In the genomic region with DNA sequence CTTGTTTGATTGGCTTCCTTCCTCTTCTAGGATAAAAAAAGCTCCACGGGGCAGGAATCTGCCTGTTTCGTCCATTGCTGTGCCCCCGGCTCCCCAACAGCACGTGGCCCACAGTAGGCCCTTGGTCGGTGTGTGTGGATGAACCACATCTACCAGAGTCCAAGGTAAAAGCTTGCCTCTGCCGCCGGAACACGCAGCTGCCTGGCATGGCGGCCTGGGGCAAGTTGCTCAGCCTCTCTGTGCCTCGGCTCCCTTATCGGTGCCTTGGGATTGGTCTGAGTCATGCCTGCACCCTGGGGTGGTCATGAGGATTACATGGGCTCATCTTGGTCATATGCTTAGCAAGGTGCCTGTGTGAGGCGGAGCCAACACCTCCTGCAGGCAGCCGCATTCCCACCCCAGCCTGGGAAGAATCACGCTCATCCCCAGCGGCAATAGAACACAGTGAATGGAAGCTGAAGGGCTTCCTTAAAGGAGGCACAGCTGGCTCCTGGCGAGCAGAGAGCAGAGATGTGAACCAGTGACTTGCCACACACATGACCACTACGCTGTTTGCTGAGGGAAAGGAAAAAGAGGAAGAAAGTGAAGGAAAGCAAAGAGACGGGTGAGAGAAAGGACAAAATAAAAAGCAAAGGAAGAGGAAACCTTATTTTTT, we compare ENCODE assay signal across 12 cellular contexts. TPM values are rescaled to one million over a fixed set of nuclear protein-coding genes. Genes with fewer than 3 reads are reported as not detected.
DNase-seq lines count a peak whose midpoint lies in the region; ATAC-seq, FAIRE-seq and TF ChIP-seq lines count a peak whose summit lies in the region.
"Had no signal": no experiment of that assay in that cellular context is flagged by ENCODE, and none has a peak within 500 bp of the region (broad histone marks: within the 10 kb centered on the region; RNA-seq: fewer than 3 reads in every experiment).

No MANE protein-coding gene starts in this region.

- TF ChIP-seq RAD21 in K562 (CRISPR knock-in tag; conservative IDR thresholded peaks at IDR 0.05 in 1 of 2, IDR thresholded peaks at IDR 0.05 in 1 of 2) = no peak

- CTCF ChIA-PET in K562 (lab: Yijun Ruan, JAX; ENCODE audit: low intra/inter-chr PET ratio) = interaction anchor here (0.6 kb wide), 1 partner anchor 464 kb away, joined by 3 read pairs; no protein-coding TSS in a partner anchor

- no peaks in the 10 kb centered on the region for H3K36me3 ChIP-seq in K562 (ENCODE audit: control insufficient read depth, insufficient read depth, low read length)

- H3K9ac ChIP-seq in K562 (ENCODE audit: insufficient read depth in 1 of 2, low read depth in 2 of 2, low read length in 2 of 2) = peak overlapping the region; percentile 60 to 89

- H3K9me3 ChIP-seq in K562 (replicated peaks; ENCODE audit: control insufficient read depth, insufficient read depth, low read depth, low read length) = no peaks in the 10 kb centered on the region

- peak; percentile 85 for DNase-seq in ELF-1 (ENCODE audit: low read depth, low spot score)
- DNase-seq in K562 (ENCODE audit: extremely low read depth in 1 of 4, low spot score in 3 of 4) = peak; percentile 82 to 85 (median 84)
- DNase-seq in naive thymus-derived CD8-positive, alpha-beta T cell = peak in 1 of 10 donors; percentile 60
- no peak for DNase-seq in NCI-H1417 treated with DMSO at 0.1 percent for 48 hours (lab: John Stamatoyannopoulos, UW)
- DNase-seq in dorsolateral prefrontal cortex = no peak
- no peak for DNase-seq in stimulated activated CD4-positive, alpha-beta T cell treated with anti-CD3 and anti-CD28 coated beads, Interleukin-15, amount 100 ng/mL, for 24 hours
- DNase-seq: DND-41, GOT3, NCI-H1105 had no signal

- H3K27me3 ChIP-seq in K562 (ENCODE audit: control insufficient read depth in 2 of 2, insufficient read depth in 2 of 2, low read length in 2 of 2) (no peaks in the 10 kb centered on the region), dorsolateral prefrontal cortex (no peaks in the 10 kb centered on the region)

- peaks cover 4% of the 10 kb centered on the region for H3K27me3 Mint-ChIP-seq in IgD-negative memory B cell
- peaks cover 1 to 16% (median 7%) of the 10 kb centered on the region in 5 donors for H3K27me3 Mint-ChIP-seq in naive thymus-derived CD8-positive, alpha-beta T cell
- H3K27me3 Mint-ChIP-seq: central memory CD8-positive, alpha-beta T cell had no signal

- peaks cover 40 to 43% of the 10 kb centered on the region in 2 experiments for H3K4me1 ChIP-seq in K562 (replicated peaks in 1 of 2; ENCODE audit: control insufficient read depth in 2 of 2, insufficient read depth in 2 of 2, low read length in 2 of 2)

- no peaks in the 10 kb centered on the region for H3K36me3 Mint-ChIP-seq in IgD-negative memory B cell
- H3K36me3 Mint-ChIP-seq in naive thymus-derived CD8-positive, alpha-beta T cell = no peaks in the 10 kb centered on the region

- no TSS peak for BruUV-seq in K562 (replicated peaks; lab: Mats Ljungman, UMichigan)

- H3K4me3 ChIP-seq in K562 (peak overlapping the region; percentile 14), dorsolateral prefrontal cortex (peak overlapping the region in 4 of 59 donors; percentile 14 to 30 (median 20))

- peak; percentile 55; the same call in 1 of the 2 replicates for TF ChIP-seq POLR2A in K562 (conservative IDR thresholded peaks at IDR 0.05)

- intact Hi-C loops in K562 (cut with micrococcal nuclease) = no loop called here
- intact Hi-C loops in dorsolateral prefrontal cortex (cut with DNase I) = no loop called here

- no peaks in the 10 kb centered on the region for H3K9me1 ChIP-seq in K562 (ENCODE audit: control insufficient read depth, insufficient read depth, low read length)

- H3K79me2 ChIP-seq in K562 (ENCODE audit: control insufficient read depth, insufficient read depth, low read length) = peaks cover 4% of the 10 kb centered on the region; the same call in 2 of the 3 replicates

- POLR2A ChIA-PET in K562 (lab: Yijun Ruan, JAX) = interaction anchor here (0.6 to 3.2 kb wide), 8 partner anchors 10 to 474 kb away, joined by 3 to 21 read pairs (median 4); partner anchors contain the start of gene UBC
- POLR2A ChIA-PET in naive thymus-derived CD8-positive, alpha-beta T cell (lab: Charles Lee) = interaction anchor here (0.6 kb wide), 2 partner anchors 65 to 657 kb away, joined by 3 read pairs; no protein-coding TSS in a partner anchor

- peak overlapping the region in 1 of 3 donors; percentile 88 for H3K27ac Mint-ChIP-seq in IgD-negative memory B cell
- H3K27ac Mint-ChIP-seq in naive thymus-derived CD8-positive, alpha-beta T cell = peak overlapping the region in 5 of 10 donors; percentile 27 to 87 (median 54)

- H3K4me3 Mint-ChIP-seq in IgD-negative memory B cell = peak overlapping the region; percentile 24 to 65 (median 34)
- H3K4me3 Mint-ChIP-seq in naive thymus-derived CD8-positive, alpha-beta T cell = peak overlapping the region in 9 of 10 donors; percentile 2 to 80 (median 59)
- H3K4me3 Mint-ChIP-seq: central memory CD8-positive, alpha-beta T cell had no signal

- no peaks in the 10 kb centered on the region for H3K9me3 Mint-ChIP-seq in IgD-negative memory B cell
- H3K9me3 Mint-ChIP-seq in naive thymus-derived CD8-positive, alpha-beta T cell = no peaks in the 10 kb centered on the region
- H3K9me3 Mint-ChIP-seq: central memory CD8-positive, alpha-beta T cell had no signal

- FAIRE-seq in K562 (lab: Jason Lieb, UNC) = peak; percentile 77

- H2AFZ ChIP-seq in K562 (ENCODE audit: low read depth, low read length) = peak overlapping the region; percentile 81

- in situ Hi-C loops in K562 (cut with MboI) = no loop called here

- H4K20me1 ChIP-seq in K562 (replicated peaks; ENCODE audit: control insufficient read depth, insufficient read depth, low read length) = no peaks in the 10 kb centered on the region

- H3K27ac ChIP-seq in K562 (ENCODE audit: extremely low read depth, low read depth, low read length) (peak overlapping the region; percentile 86; the same call in 2 of the 3 replicates), dorsolateral prefrontal cortex (peak overlapping the region in 27 of 59 donors; percentile 11 to 69 (median 44))

- no peak for TF ChIP-seq EP300 in K562 (IDR thresholded peaks at IDR 0.05; ENCODE audit: low read length)

- peaks cover 16 to 20% (median 19%) of the 10 kb centered on the region in 3 donors for H3K4me1 Mint-ChIP-seq in IgD-negative memory B cell
- H3K4me1 Mint-ChIP-seq in naive thymus-derived CD8-positive, alpha-beta T cell = peaks cover 17 to 21% (median 18%) of the 10 kb centered on the region in 4 donors

- ATAC-seq in K562 (peak; percentile 80), HG02588 (IDR thresholded peaks at IDR 0.05; ENCODE audit: unreplicated experiment) (no peak)
- ATAC-seq in naive thymus-derived CD8-positive, alpha-beta T cell = no peak

- WGBS in K562 (ENCODE audit: insufficient coverage, low coverage, missing lambda C conversion rate) = 16% methylated on average over 18 of the region's 18 CpGs

- TF ChIP-seq CTCF in K562 (IDR thresholded peaks at IDR 0.05 in 2 of 3, conservative IDR thresholded peaks at IDR 0.05 in 1 of 3; ENCODE audit: insufficient read depth in 2 of 3, low read depth in 1 of 3, low read length in 3 of 3) = no peak
- no peak for TF ChIP-seq CTCF in dorsolateral prefrontal cortex (IDR thresholded peaks at IDR 0.05 in 54 of 56, conservative IDR thresholded peaks at IDR 0.05 in 2 of 56; ENCODE audit: low read depth in 1 of 56, partially characterized antibody in 56 of 56)

- H3K4me2 ChIP-seq in K562 (ENCODE audit: insufficient read depth, low read length) = peak overlapping the region; percentile 80

RNA-seq across cellular contexts. Expression of gene SCARB1, which starts 5.5 kb away (rescaled TPM):
- polyA plus RNA-seq in IgD-negative memory B cell (23.9 TPM), K562 (2011; rRNA removed) (81.9 and 168 TPM in 2 replicates), K562 (2014; fragmentation: Illumina TruSeq; extraction: Trizol) (143 and 152 TPM in 2 replicates), K562 (2014; fragmentation: Nextera tagmentation; extraction: Ambion mirVana) (1 to 10 TPM in 1 of 2 experiments, under 1 TPM in 1; 0.56 to 4.7 TPM), K562 (2014; rRNA removed) (79.2 and 92.6 TPM in 2 replicates)
- total RNA-seq in K562 (2011; cell fraction: chromatin; rRNA removed; ENCODE audit: low replicate concordance) = 238 and 543 TPM in 2 replicates
- 351 and 425 TPM in 2 replicates for total RNA-seq in K562 (2011; cell fraction: nucleolus; rRNA removed)
- 354 and 357 TPM in 2 replicates for total RNA-seq in K562 (2011; cell fraction: nucleoplasm; rRNA removed)
- total RNA-seq in K562 (2014; rRNA removed) (52.8 and 83.0 TPM in 2 replicates), K562 (2014; rRNA removed; fragmentation: Illumina TruSeq; extraction: Trizol) (30.9 and 38.4 TPM in 2 replicates), K562 (2015; rRNA removed; fragmentation: Illumina TruSeq; extraction: Trizol) (36.0 and 38.7 TPM in 2 replicates), K562 (2021) (148 and 157 TPM in 2 replicates), dorsolateral prefrontal cortex (100 to 1,000 TPM in 1 of 120 experiments, 10 to 100 TPM in 119; 33.4 to 110 (median 54.7) TPM)
- 161 and 163 TPM in 2 replicates for polyA plus RNA-seq in K562 (2011; cell fraction: cytosol; rRNA removed)
- polyA plus RNA-seq in K562 (2011; cell fraction: nucleus; rRNA removed) = 435 and 491 TPM in 2 replicates
- polyA plus RNA-seq in K562 (2012) = 87.6 and 124 TPM in 2 replicates
- 83.0 and 106 TPM in 2 replicates for polyA minus RNA-seq in K562 (2011; rRNA and poly(A)+ RNA removed)
- 90.2 and 100 TPM in 2 replicates for polyA minus RNA-seq in K562 (2011; cell fraction: cytosol; rRNA and poly(A)+ RNA removed)
- 82.3 and 143 TPM in 2 replicates for polyA minus RNA-seq in K562 (2011; cell fraction: nucleus; rRNA and poly(A)+ RNA removed)
- total RNA-seq in naive thymus-derived CD8-positive, alpha-beta T cell = 1 to 10 TPM; 4.3 to 7.2 TPM
- 1 to 10 TPM; 2.7 to 3.9 (median 3.1) TPM for polyA plus RNA-seq in naive thymus-derived CD8-positive, alpha-beta T cell

RNA-seq across cellular contexts. Expression of gene UBC, which starts 45.3 kb away (rescaled TPM):
- polyA plus RNA-seq in IgD-negative memory B cell (1,893 TPM), K562 (2011; rRNA removed) (1,118 and 1,197 TPM in 2 replicates), K562 (2014; fragmentation: Illumina TruSeq; extraction: Trizol) (825 and 860 TPM in 2 replicates), K562 (2014; fragmentation: Nextera tagmentation; extraction: Ambion mirVana) (1,000 to 10,000 TPM in 1 of 2 experiments, 100 to 1,000 TPM in 1; 927 to 1,153 TPM), K562 (2014; rRNA removed) (533 and 624 TPM in 2 replicates)
- total RNA-seq in K562 (2011; cell fraction: chromatin; rRNA removed; ENCODE audit: low replicate concordance) = 193 and 317 TPM in 2 replicates
- total RNA-seq in K562 (2011; cell fraction: nucleolus; rRNA removed) = 188 and 214 TPM in 2 replicates
- 283 and 301 TPM in 2 replicates for total RNA-seq in K562 (2011; cell fraction: nucleoplasm; rRNA removed)
- total RNA-seq in K562 (2014; rRNA removed) (717 and 744 TPM in 2 replicates), K562 (2014; rRNA removed; fragmentation: Illumina TruSeq; extraction: Trizol) (771 and 813 TPM in 2 replicates), K562 (2015; rRNA removed; fragmentation: Illumina TruSeq; extraction: Trizol) (795 and 812 TPM in 2 replicates), K562 (2021) (697 and 765 TPM in 2 replicates), dorsolateral prefrontal cortex (1,000 to 10,000 TPM in 109 of 120 experiments, 100 to 1,000 TPM in 11; 835 to 2,453 (median 1,204) TPM)
- polyA plus RNA-seq in K562 (2011; cell fraction: cytosol; rRNA removed) = 514 and 899 TPM in 2 replicates
- polyA plus RNA-seq in K562 (2011; cell fraction: nucleus; rRNA removed) = 518 and 627 TPM in 2 replicates
- polyA plus RNA-seq in K562 (2012) = 1,269 and 1,358 TPM in 2 replicates
- 765 and 975 TPM in 2 replicates for polyA minus RNA-seq in K562 (2011; rRNA and poly(A)+ RNA removed)
- polyA minus RNA-seq in K562 (2011; cell fraction: cytosol; rRNA and poly(A)+ RNA removed) = 543 and 602 TPM in 2 replicates
- 77.0 and 177 TPM in 2 replicates for polyA minus RNA-seq in K562 (2011; cell fraction: nucleus; rRNA and poly(A)+ RNA removed)
- total RNA-seq in naive thymus-derived CD8-positive, alpha-beta T cell = 100 to 1,000 TPM; 773 to 788 TPM
- 1,000 to 10,000 TPM; 1,080 to 1,331 (median 1,214) TPM for polyA plus RNA-seq in naive thymus-derived CD8-positive, alpha-beta T cell

Comparison
In these comparisons a context has a peak if more than half of its experiments do, and no peak if none do; other contexts are left out.
1. DNase-seq: peak in ELF-1 (single experiment) and K562 (4 of 4); none in NCI-H1417 treated with DMSO at 0.1 percent for 48 hours (single experiment), dorsolateral prefrontal cortex (0 of 10) and stimulated activated CD4-positive, alpha-beta T cell treated with anti-CD3 and anti-CD28 coated beads, Interleukin-15, amount 100 ng/mL, for 24 hours (single experiment).